ENCODE assay signal across 28 cellular contexts in the genomic region with DNA sequence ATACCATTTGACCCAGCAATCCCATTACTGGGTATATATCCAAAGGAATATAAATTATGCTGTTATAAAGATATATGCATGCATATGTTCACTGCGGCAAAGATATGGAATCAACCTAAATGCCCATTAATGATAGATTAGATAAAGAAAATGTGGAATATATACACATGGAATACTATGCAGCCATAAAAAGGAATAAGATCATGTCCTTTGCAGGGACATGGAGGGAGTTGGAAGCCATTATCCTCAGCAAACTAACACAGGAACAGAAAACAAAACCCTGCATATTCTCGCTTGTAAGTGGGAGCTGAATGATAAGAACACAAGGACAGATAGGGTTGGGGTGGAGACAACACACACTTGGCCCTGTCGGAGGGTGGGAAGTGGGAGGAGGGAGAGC. TPM values are rescaled to one million over a fixed set of nuclear protein-coding genes. Genes with fewer than 3 reads are reported as not detected.
"Had no signal": no experiment of that assay in that cellular context is flagged by ENCODE, and none has a peak within 500 bp of the region (broad histone marks: within the 10 kb centered on the region; RNA-seq: fewer than 3 reads in every experiment).

No MANE protein-coding gene starts in this region.

- H3K27ac ChIP-seq: ascending aorta had no signal

- DNase-seq: activated B cell treated with CpG ODN at 0.5 μM for 24 hours; activated CD4-positive, alpha-beta memory T cell treated with anti-CD3 and anti-CD28 coated beads for 36 hours; activated CD4-positive, alpha-beta T cell treated with anti-CD3 and anti-CD28 coated beads for 4 hours; activated CD4-positive, alpha-beta T cell treated with anti-CD3 and anti-CD28 coated beads, Interleukin-2, amount 10 ng/mL, durations not matched to agents 24 days and 14 days; activated CD4-positive, alpha-beta T cell treated with anti-CD3 and anti-CD28 coated beads, Interleukin-2, amount 50 U/mL, for 1 hour; activated CD4-positive, alpha-beta T cell treated with anti-CD3 and anti-CD28 coated beads, Interleukin-2, amount 50 U/mL, for 4 hours; activated CD4-positive, CD25-positive, alpha-beta regulatory T cell treated with anti-CD3 and anti-CD28 coated beads, Interleukin-2, amount 50 U/mL, for 72 hours; activated CD8-positive, alpha-beta memory T cell treated with anti-CD3 and anti-CD28 coated beads, Interleukin-2, amount 50 U/mL, for 4 hours; activated CD8-positive, alpha-beta T cell treated with anti-CD3 and anti-CD28 coated beads for 36 hours; activated effector memory CD4-positive, alpha-beta T cell treated with anti-CD3 and anti-CD28 coated beads, Interleukin-2, amount 50 U/mL, for 16 hours; activated gamma-delta T cell treated with Interleukin-2 at 50 U/mL for 16 hours; activated naive CD4-positive, alpha-beta T cell; activated naive CD4-positive, alpha-beta T cell treated with anti-CD3 and anti-CD28 coated beads for 36 hours; activated naive CD4-positive, alpha-beta T cell treated with anti-CD3 and anti-CD28 coated beads, Interleukin-2, amount 50 U/mL, for 16 hours; activated naive CD8-positive, alpha-beta T cell treated with anti-CD3 and anti-CD28 coated beads for 36 hours; activated T-cell treated with anti-CD3 and anti-CD28 coated beads for 4 hours; activated T-cell treated with anti-CD3 and anti-CD28 coated beads, Interleukin-2, amount 50 U/mL, for 1 hour; activated T-cell treated with anti-CD3 and anti-CD28 coated beads, Interleukin-2, amount 50 U/mL, for 4 hours; activated T-cell treated with anti-CD3 and anti-CD28 coated beads, Interleukin-2, amount 50 U/mL, for 72 hours; amygdala; anterior cingulate cortex; central memory CD4-positive, alpha-beta T cell; T-helper 1 cell; T-helper 2 cell; T-helper 9 cell had no signal

- H3K9me3 ChIP-seq: ascending aorta had no signal

- H3K4me1 ChIP-seq: ascending aorta had no signal

- H3K4me3 ChIP-seq: ascending aorta had no signal

- H3K27me3 ChIP-seq: ascending aorta had no signal

- H3K36me3 ChIP-seq: ascending aorta had no signal

RNA-seq across cellular contexts. Expression of gene REG4, which starts 19.8 kb away (rescaled TPM):
- total RNA-seq: activated B cell treated with CpG ODN at 0.5 μM for 24 hours; activated CD4-positive, alpha-beta memory T cell treated with anti-CD3 and anti-CD28 coated beads for 36 hours; ascending aorta; cardiac septum; cerebellum had no signal
